Comparison of ENCODE assay signal across 26 cellular contexts in the genomic region with DNA sequence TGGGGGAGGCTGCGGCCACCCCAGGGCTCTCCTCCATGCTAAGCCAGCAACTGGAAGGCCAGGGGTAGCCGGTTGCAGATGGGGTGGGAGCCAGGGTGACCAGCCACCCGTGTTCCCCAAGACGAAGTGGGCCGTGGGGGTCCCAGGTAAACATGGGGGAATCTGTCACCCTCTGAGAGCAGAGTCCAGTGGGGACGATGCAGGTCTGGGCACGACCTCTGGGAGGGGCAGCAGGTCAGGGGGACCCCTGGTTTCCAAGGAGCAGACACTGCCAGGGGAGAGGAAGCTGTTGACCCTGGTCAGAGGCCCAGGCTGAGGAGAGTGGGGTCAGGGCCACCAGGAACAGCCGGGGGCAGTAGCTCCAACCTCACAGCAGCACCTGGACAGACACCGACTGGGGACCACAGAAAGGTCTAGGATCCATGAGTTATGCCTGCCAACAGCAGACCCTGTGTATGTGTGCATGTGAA.
"Had no signal": no experiment of that assay in that cellular context is flagged by ENCODE, and none has a peak within 500 bp of the region (broad histone marks: within the 10 kb centered on the region; RNA-seq: fewer than 3 reads in every experiment).

No MANE protein-coding gene starts in this region.

- DNase-seq: activated CD4-positive, alpha-beta memory T cell treated with anti-CD3 and anti-CD28 coated beads, Interleukin-2, amount 10 ng/mL, durations not matched to agents 7 days and 5 days; activated CD4-positive, alpha-beta T cell treated with anti-CD3 and anti-CD28 coated beads for 48 hours; activated CD8-positive, alpha-beta memory T cell treated with anti-CD3 and anti-CD28 coated beads, Interleukin-2, amount 10 ng/mL, durations not matched to agents 7 days and 5 days; activated naive CD4-positive, alpha-beta T cell; activated T-cell treated with anti-CD3 and anti-CD28 coated beads, Interleukin-2, amount 50 U/mL, for 48 hours; central memory CD4-positive, alpha-beta T cell; endodermal cell; foreskin keratinocyte; lower lobe of right lung; mesenchymal stem cell; naive thymus-derived CD8-positive, alpha-beta T cell; stimulated activated CD4-positive, alpha-beta T cell treated with anti-CD3 and anti-CD28 coated beads, Interleukin-4, amount 100 ng/mL, for 4 hours; stimulated activated CD8-positive, alpha-beta memory T cell treated with anti-CD3 and anti-CD28 coated beads, Interleukin-4, amount 100 ng/mL, for 48 hours; T-helper 9 cell had no signal

- ATAC-seq: activated CD4-positive, CD25-positive, alpha-beta regulatory T cell treated with anti-CD3 and anti-CD28 coated beads, Interleukin-2, amount 50 U/mL, for 24 hours; activated CD8-positive, alpha-beta memory T cell treated with anti-CD3 and anti-CD28 coated beads, Interleukin-2, amount 10 ng/mL, durations not matched to agents 7 days and 5 days; activated naive CD4-positive, alpha-beta T cell treated with anti-CD3 and anti-CD28 coated beads, Interleukin-2, amount 50 U/mL, for 72 hours; foreskin keratinocyte; left lung; lower lobe of right lung; naive thymus-derived CD8-positive, alpha-beta T cell; sciatic nerve; stimulated activated memory B cell treated with anti-CD40 and anti-IgM and Interleukin-4, amounts not matched to agents 10 μg/mL and 1 μg/mL and 100 μg/mL, for 72 hours had no signal

- H3K9me3 ChIP-seq: breast epithelium, esophagus muscularis mucosa, left lung, lower lobe of right lung, neutrophil, tibial nerve had no signal

- FAIRE-seq: TTC549 had no signal

- H3K4me1 ChIP-seq: breast epithelium, foreskin keratinocyte, lower lobe of right lung had no signal

- H3K27ac ChIP-seq: breast epithelium, esophagus muscularis mucosa, foreskin keratinocyte, left lung, lower lobe of right lung, neutrophil, skin epidermis, tibial nerve, VCaP had no signal

- H3K36me3 ChIP-seq: breast epithelium, esophagus muscularis mucosa, left lung, lower lobe of right lung, neutrophil, tibial nerve had no signal

- H3K4me3 ChIP-seq: breast epithelium, esophagus muscularis mucosa, left lung, lower lobe of right lung, skin epidermis, tibial nerve had no signal
